Comparison of ENCODE assay signal across 8 cellular contexts in genomic region chr17:47276868-47277267, GRCh38. TPM values are rescaled to one million over a fixed set of nuclear protein-coding genes. Genes with fewer than 3 reads are reported as not detected.
DNase-seq lines count a peak whose midpoint lies in the region; ATAC-seq lines count a peak whose summit lies in the region.

No MANE protein-coding gene starts in this region.

- H3K27me3 Mint-ChIP-seq in effector memory CD8-positive, alpha-beta T cell: peaks cover 20 to 21% of the 10 kb centered on the region in 2 donors

- H3K4me1 ChIP-seq in SJSA1 (replicated peaks) (peaks cover 78% of the 10 kb centered on the region), skeletal muscle tissue (ENCODE audit: control insufficient read depth in 3 of 3, insufficient read depth in 3 of 3, low read length in 3 of 3) (peaks cover 42 to 60% (median 49%) of the 10 kb centered on the region in 3 donors)

- H3K36me3 Mint-ChIP-seq in effector memory CD8-positive, alpha-beta T cell (ENCODE audit: insufficient read depth): peaks cover 3% of the 10 kb centered on the region

- no peak overlapping the region for H3K27ac ChIP-seq in SJSA1
- H3K27ac ChIP-seq in skeletal muscle tissue (ENCODE audit: low read depth, low read length): peak overlapping the region; percentile 74

- intact Hi-C loops in left cardiac atrium (cut with DNase I): no loop called here

- H3K9me3 Mint-ChIP-seq in effector memory CD8-positive, alpha-beta T cell: no peaks in the 10 kb centered on the region

- H3K4me1 Mint-ChIP-seq in effector memory CD8-positive, alpha-beta T cell (ENCODE audit: low read depth in 2 of 2): peaks cover 0 to 5% of the 10 kb centered on the region in 2 donors

- peak overlapping the region in 1 of 3 donors; percentile 1 for H3K9ac ChIP-seq in skeletal muscle tissue (ENCODE audit: low read depth in 1 of 3, low read length in 3 of 3)

- H3K4me3 Mint-ChIP-seq in effector memory CD8-positive, alpha-beta T cell: no peak overlapping the region

- H3K9me3 ChIP-seq in SJSA1 (replicated peaks) (no peaks in the 10 kb centered on the region), skeletal muscle tissue (ENCODE audit: control insufficient read depth in 3 of 3, low read length in 3 of 3) (no peaks in the 10 kb centered on the region)

- H3K27me3 ChIP-seq in SJSA1 (replicated peaks) (no peaks in the 10 kb centered on the region), skeletal muscle tissue (ENCODE audit: control insufficient read depth in 3 of 3, insufficient read depth in 3 of 3, low read length in 3 of 3) (no peaks in the 10 kb centered on the region)

- peak; percentile 82 for DNase-seq in H4 (ENCODE audit: low spot score)
- DNase-seq in SJSA1 (ENCODE audit: low read depth in 1 of 2, low spot score in 2 of 2): peak; percentile 78 to 84
- DNase-seq in left cardiac atrium: peak; percentile 80
- DNase-seq in stimulated activated naive CD8-positive, alpha-beta T cell treated with anti-CD3 and anti-CD28 coated beads, Interleukin-15, Interleukin-2, amounts not matched to agents 100 U/mL and 50 U/mL, for 24 hours: no peak
- DNase-seq in NCI-H2196 (lab: John Stamatoyannopoulos, UW; ENCODE audit: unreplicated experiment): no peak
- DNase-seq in effector memory CD8-positive, alpha-beta T cell: no peak

- ATAC-seq in left cardiac atrium: peak; percentile 62 to 72
- no peak for ATAC-seq in GM21367 (IDR thresholded peaks at IDR 0.05; ENCODE audit: unreplicated experiment)
- no peak for ATAC-seq in stimulated activated naive CD8-positive, alpha-beta T cell treated with anti-CD3 and anti-CD28 coated beads, Interleukin-15, Interleukin-2, amounts not matched to agents 100 U/mL and 50 U/mL, for 24 hours
- no peak for ATAC-seq in effector memory CD8-positive, alpha-beta T cell (replicated peaks)

- H3K4me3 ChIP-seq in SJSA1 (no peak overlapping the region), skeletal muscle tissue (ENCODE audit: low read length in 3 of 3) (no peak overlapping the region)

- no peak overlapping the region for H3K27ac Mint-ChIP-seq in effector memory CD8-positive, alpha-beta T cell

- peaks cover 45% of the 10 kb centered on the region for H3K36me3 ChIP-seq in SJSA1
- no peaks in the 10 kb centered on the region for H3K36me3 ChIP-seq in skeletal muscle tissue (ENCODE audit: control insufficient read depth in 3 of 3, insufficient read depth in 3 of 3, low read length in 3 of 3)

RNA-seq across cellular contexts. Expression of gene ITGB3, which starts 23.2 kb away (rescaled TPM):
- total RNA-seq in H4 (2014; rRNA removed; shearing (Covaris generic)): 3.4 and 3.7 TPM in 2 replicates
- total RNA-seq in SJSA1 (2014; rRNA removed; shearing (Covaris generic)): 164 and 202 TPM in 2 replicates
- total RNA-seq in left cardiac atrium: 10 to 100 TPM in 1 of 2 donors, 1 to 10 TPM in 1; 5.9 to 19.5 TPM
- 11.0 TPM for total RNA-seq in skeletal muscle tissue

RNA-seq across cellular contexts. Expression of gene EFCAB13, which starts 46.9 kb away (rescaled TPM):
- 1.8 and 2.1 TPM in 2 replicates for total RNA-seq in H4 (2014; rRNA removed; shearing (Covaris generic))
- 1.8 and 5.4 TPM in 2 replicates for total RNA-seq in SJSA1 (2014; rRNA removed; shearing (Covaris generic))
- total RNA-seq in left cardiac atrium (1 to 10 TPM; 5.7 to 6.8 TPM), skeletal muscle tissue (5.2 TPM)

Comparison
In these comparisons a context has a peak if more than half of its experiments do, and no peak if none do; other contexts are left out.
1. DNase-seq: peak in H4 (single experiment), SJSA1 (2 of 2) and left cardiac atrium (single experiment); none in stimulated activated naive CD8-positive, alpha-beta T cell treated with anti-CD3 and anti-CD28 coated beads, Interleukin-15, Interleukin-2, amounts not matched to agents 100 U/mL and 50 U/mL, for 24 hours (single experiment), NCI-H2196 (single experiment) and effector memory CD8-positive, alpha-beta T cell (0 of 3).
2. ATAC-seq: peak in left cardiac atrium (2 of 2); none in GM21367 (single experiment), stimulated activated naive CD8-positive, alpha-beta T cell treated with anti-CD3 and anti-CD28 coated beads, Interleukin-15, Interleukin-2, amounts not matched to agents 100 U/mL and 50 U/mL, for 24 hours (single experiment) and effector memory CD8-positive, alpha-beta T cell (single experiment).